Comparison of ENCODE assay signal across 1 cellular context in the genomic region with DNA sequence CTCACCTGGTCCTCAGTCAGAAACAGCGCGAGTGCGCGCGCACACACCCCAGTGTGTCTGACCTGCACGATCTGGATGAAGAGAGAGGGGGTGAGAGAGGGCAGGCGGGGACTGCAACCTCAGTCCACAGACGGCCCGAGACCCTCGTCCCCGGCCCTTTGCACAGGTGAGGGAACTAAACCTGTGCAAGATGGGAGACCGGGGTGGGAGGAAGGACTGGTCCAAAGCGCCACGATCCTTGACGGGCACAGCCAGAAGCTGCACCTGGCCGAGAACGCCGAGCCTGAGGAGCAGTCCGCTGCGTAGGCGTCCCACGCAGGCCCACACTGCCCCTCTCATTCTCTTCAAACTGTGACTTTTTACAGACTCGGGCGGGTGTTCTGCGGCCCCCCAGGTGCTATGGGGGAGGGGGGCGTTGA.
TF ChIP-seq lines count a peak whose summit lies in the region.

No MANE protein-coding gene starts in this region.

TF ChIP-seq in H1, 55 proteins besides CTCF, POLR2A, EP300 and RAD21:
- TF ChIP-seq POLR2AphosphoS5 (IDR thresholded peaks at IDR 0.05; ENCODE audit: low read depth, low read length) (no peak), CEBPB (IDR thresholded peaks at IDR 0.05; ENCODE audit: low read depth, low read length) (no peak), FOSL1 (IDR thresholded peaks at IDR 0.05; ENCODE audit: insufficient read depth, low read depth, low read length) (no peak), SP1 (IDR thresholded peaks at IDR 0.05; ENCODE audit: low read depth, low read length) (no peak), SUZ12 (IDR thresholded peaks at IDR 0.05; ENCODE audit: low read length) (no peak), BACH1 (IDR thresholded peaks at IDR 0.05; ENCODE audit: low read length) (no peak), E2F6 (IDR thresholded peaks at IDR 0.05) (no peak), SP2 (IDR thresholded peaks at IDR 0.05; ENCODE audit: low read length) (no peak), JUND (IDR thresholded peaks at IDR 0.05; ENCODE audit: low read length) (no peak), HDAC2 (IDR thresholded peaks at IDR 0.05; ENCODE audit: borderline replicate concordance in 1 of 2, low read depth in 2 of 2, low read length in 2 of 2) (no peak), ASH2L (IDR thresholded peaks at IDR 0.05; ENCODE audit: low read length) (no peak), KDM4A (IDR thresholded peaks at IDR 0.05; ENCODE audit: low read depth, low read length, severe bottlenecking) (no peak), NANOG (IDR thresholded peaks at IDR 0.05; ENCODE audit: insufficient read depth, low read depth, low read length, poor library complexity, severe bottlenecking) (no peak), POU5F1 (IDR thresholded peaks at IDR 0.05; ENCODE audit: low read depth, low read length) (no peak)
